In the genomic region with DNA sequence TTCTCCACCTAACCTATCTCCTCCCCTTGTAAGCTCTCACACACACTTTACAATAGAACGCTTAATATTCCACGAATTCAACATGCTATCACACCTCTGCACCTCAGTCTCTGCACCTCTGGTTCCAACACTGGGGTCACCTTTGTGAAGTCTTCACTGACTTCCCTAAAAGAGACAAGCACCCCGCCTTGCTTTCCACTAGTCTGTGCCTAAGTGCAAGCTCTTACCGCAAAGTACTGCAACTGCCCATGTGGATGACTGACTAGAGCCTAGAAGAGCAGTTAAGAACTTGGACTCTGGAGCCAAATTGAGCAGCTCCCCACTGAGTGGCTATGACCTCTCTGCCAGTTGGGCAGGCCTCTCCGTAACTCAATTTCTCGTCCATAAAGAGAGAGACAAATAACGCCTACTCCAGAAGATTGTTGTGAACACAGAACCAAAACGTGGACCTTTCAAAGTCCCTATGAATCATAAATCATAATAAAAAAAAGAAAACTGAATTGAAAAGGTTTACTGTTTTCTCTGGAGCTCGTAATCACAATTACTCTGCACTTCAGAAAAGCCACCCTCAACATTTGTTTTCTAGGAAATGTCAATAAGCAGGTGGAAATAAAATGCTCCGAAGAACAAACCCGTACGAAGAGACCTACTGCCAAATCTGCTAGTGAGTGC, we compare ENCODE assay signal across 9 cellular contexts. TPM values are rescaled to one million over a fixed set of nuclear protein-coding genes. Genes with fewer than 3 reads are reported as not detected.
DNase-seq lines count a peak whose midpoint lies in the region; ATAC-seq and TF ChIP-seq lines count a peak whose summit lies in the region.
"Had no signal": no experiment of that assay in that cellular context is flagged by ENCODE, and none has a peak within 500 bp of the region (broad histone marks: within the 10 kb centered on the region; RNA-seq: fewer than 3 reads in every experiment).

No MANE protein-coding gene starts in this region.

- peak overlapping the region; percentile 75 for H2AFZ ChIP-seq in MM.1S (ENCODE audit: low read length)

- DNase-seq in GM03348 (ENCODE audit: low spot score) (peak; percentile 33), MM.1S (no peak), amniotic epithelial cell (ENCODE audit: low read depth) (peak; percentile 51), gastrocnemius medialis (peak; percentile 27 to 42), NCI-H2029 (lab: John Stamatoyannopoulos, UW) (no peak), NCI-H510A (lab: John Stamatoyannopoulos, UW) (no peak)

- H3F3A ChIP-seq in MM.1S (ENCODE audit: insufficient read depth, low read length): peaks cover 4% of the 10 kb centered on the region; the same call in 1 of the 2 replicates

- peak overlapping the region; percentile 85; the same call in 1 of the 2 replicates for H3K9ac ChIP-seq in MM.1S (ENCODE audit: low read length)

- H3K9me3 ChIP-seq in MM.1S (replicated peaks; ENCODE audit: insufficient read depth, low read length): no peaks in the 10 kb centered on the region
- H3K9me3 ChIP-seq in gastrocnemius medialis: no peaks in the 10 kb centered on the region

- H3K4me3 ChIP-seq in MM.1S (ENCODE audit: low read length) (peak overlapping the region; percentile 86), iPS-11a (ENCODE audit: low read depth, low read length) (peak overlapping the region; percentile 95), gastrocnemius medialis (peak overlapping the region; percentile 89 to 93 (median 90))

- peak overlapping the region; percentile 86 for H3K4me2 ChIP-seq in MM.1S (ENCODE audit: low read depth, low read length)

- no peaks in the 10 kb centered on the region for H3K36me3 ChIP-seq in MM.1S (replicated peaks; ENCODE audit: insufficient read depth, low read length)
- H3K36me3 ChIP-seq in gastrocnemius medialis: no peaks in the 10 kb centered on the region

- H3K4me1 ChIP-seq in MM.1S (ENCODE audit: low read length) (peaks cover 12% of the 10 kb centered on the region), gastrocnemius medialis (peaks cover 60 to 79% of the 10 kb centered on the region in 2 donors)

- no peaks in the 10 kb centered on the region for H3K9me2 ChIP-seq in MM.1S (replicated peaks; ENCODE audit: insufficient read depth, low read length)

- no peak for TF ChIP-seq POLR2A in gastrocnemius medialis (IDR thresholded peaks at IDR 0.05)

- H3K27ac ChIP-seq in MM.1S (ENCODE audit: low read length): no peak overlapping the region
- H3K27ac ChIP-seq in gastrocnemius medialis: peak overlapping the region; percentile 98 to 99 (median 98)

- H3K79me2 ChIP-seq in MM.1S (ENCODE audit: low read length): peaks cover 40% of the 10 kb centered on the region

- in situ Hi-C loops in gastrocnemius medialis (cut with MboI; ENCODE audit: low sequenced_read_pairs in 4 of 4): loop anchor here in 3 of 4 donors (25.0 kb wide), 1 partner anchor 931 kb away; the partner anchor contains the start of gene BCLAF1 (in 3 of the 3)

- intact Hi-C loops in gastrocnemius medialis (cut with DNase I; ENCODE audit: low total_unique reads): loop anchor here (2.0 to 10.0 kb wide), 5 partner anchors 393 to 1187 kb away; partner anchors contain the start of genes BCLAF1, HEBP2, PEX7 and TNFAIP3

- peak; percentile 8 to 16 for ATAC-seq in gastrocnemius medialis
- no peak for ATAC-seq in GM21423 (IDR thresholded peaks at IDR 0.05; ENCODE audit: unreplicated experiment)

- no peaks in the 10 kb centered on the region for H4K20me1 ChIP-seq in MM.1S (ENCODE audit: insufficient read depth, low read length)

- TF ChIP-seq CTCF in MM.1S (IDR thresholded peaks at IDR 0.05; ENCODE audit: low read length) (no peak), gastrocnemius medialis (IDR thresholded peaks at IDR 0.05 in 4 of 5, conservative IDR thresholded peaks at IDR 0.05 in 1 of 5) (no peak)

- H3K27me3 ChIP-seq in MM.1S (replicated peaks; ENCODE audit: insufficient read depth, low read length) (0 out of 2 replicates have a peak, but pooled peaks cover 3% of the 10 kb centered on the region), gastrocnemius medialis (no peaks in the 10 kb centered on the region)

RNA-seq across cellular contexts. Expression of gene IFNGR1, which starts 1.2 kb away (rescaled TPM):
- total RNA-seq in gastrocnemius medialis: 10 to 100 TPM; 54.7 to 97.4 (median 61.1) TPM

RNA-seq across cellular contexts. Expression of gene IL22RA2, which starts 44.5 kb away (rescaled TPM):
- not detected for total RNA-seq in gastrocnemius medialis
- total RNA-seq: activated CD8-positive, alpha-beta memory T cell treated with anti-CD3 and anti-CD28 coated beads for 36 hours had no signal

Comparison
In these comparisons a context has a peak if more than half of its experiments do, and no peak if none do; other contexts are left out.
1. DNase-seq: peak in GM03348 (single experiment), amniotic epithelial cell (single experiment) and gastrocnemius medialis (2 of 2); none in MM.1S (single experiment), NCI-H2029 (single experiment) and NCI-H510A (single experiment).
2. Peak in every context shown above with its lines, with median percentiles within 50 percentile points of each other: H3K4me3 ChIP-seq.